10 cellular contexts compared by ENCODE assay signal in the genomic region with DNA sequence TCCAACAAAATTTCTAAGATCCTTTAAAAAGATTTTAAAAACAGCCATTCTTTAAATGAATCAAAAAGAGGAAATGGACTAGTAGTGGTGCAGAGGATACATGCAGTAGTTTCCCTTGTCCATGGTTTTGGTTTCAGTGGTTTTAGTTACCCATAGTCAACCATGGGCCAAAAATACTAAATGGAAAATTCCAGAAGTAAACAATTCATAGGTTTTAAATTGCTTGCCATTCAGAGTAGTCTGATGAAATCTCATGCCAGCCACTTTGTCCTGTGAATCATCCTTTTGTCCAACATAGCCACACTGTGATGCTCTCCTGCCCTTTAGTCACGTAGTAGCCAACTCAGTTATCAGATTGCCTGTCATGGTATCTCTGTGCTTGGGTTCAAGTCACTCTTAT.
DNase-seq lines count a peak whose midpoint lies in the region; ATAC-seq and FAIRE-seq lines count a peak whose summit lies in the region.
"Had no signal": no experiment of that assay in that cellular context is flagged by ENCODE, and none has a peak within 500 bp of the region (broad histone marks: within the 10 kb centered on the region; RNA-seq: fewer than 3 reads in every experiment).

No MANE protein-coding gene starts in this region.

- no peak overlapping the region for H3K23ac ChIP-seq in neuronal stem cell (ENCODE audit: low read depth, low read length, poor library complexity)

- no peak overlapping the region for H3K18ac ChIP-seq in neuronal stem cell (ENCODE audit: low read length)

- no CpG with 5 or more reads among the region's 1 CpG for WGBS in neuronal stem cell (ENCODE audit: extremely low coverage in 2 of 2, insufficient read length in 2 of 2, insufficient replicate concordance in 1 of 2), 2 donors

- H2BK120ac ChIP-seq in neuronal stem cell (ENCODE audit: low read depth, low read length): no peak overlapping the region

- no peak overlapping the region for H3K4ac ChIP-seq in neuronal stem cell (ENCODE audit: low read length)

- DNase-seq in RCC 7860 (ENCODE audit: low spot score): peak; percentile 77
- DNase-seq in neuronal stem cell (ENCODE audit: low spot score): no peak
- DNase-seq in activated CD4-positive, alpha-beta T cell treated with anti-CD3 and anti-CD28 coated beads for 1 hour: no peak
- DNase-seq in NCI-H1694 treated with DMSO at 0.1 percent for 48 hours (lab: John Stamatoyannopoulos, UW): no peak
- no peak for DNase-seq in NCI-H2196 treated with DMSO at 0.1 percent for 48 hours (lab: John Stamatoyannopoulos, UW; ENCODE audit: unreplicated experiment)
- DNase-seq: activated CD4-positive, alpha-beta T cell treated with anti-CD3 and anti-CD28 coated beads, Interleukin-2, amount 10 ng/mL, durations not matched to agents 7 days and 5 days; NCI-H82 had no signal

- peak; percentile 90 for FAIRE-seq in RCC 7860 (lab: Jason Lieb, UNC)

- H3K27me3 ChIP-seq in neuronal stem cell (ENCODE audit: control insufficient read depth in 3 of 3, insufficient read depth in 3 of 3, low read depth in 1 of 3, low read length in 3 of 3): no peaks in the 10 kb centered on the region
- H3K27me3 ChIP-seq: ascending aorta had no signal

- H2AK5ac ChIP-seq in neuronal stem cell (ENCODE audit: low read depth, low read length): no peak overlapping the region

- no peak overlapping the region for H3K9ac ChIP-seq in neuronal stem cell (ENCODE audit: low read depth, low read length, poor library complexity)

- no peak overlapping the region for H3K14ac ChIP-seq in neuronal stem cell (ENCODE audit: low read length)

- H3K9me3 ChIP-seq in neuronal stem cell (replicated peaks in 1 of 2; ENCODE audit: control insufficient read depth in 2 of 2, insufficient read depth in 1 of 2, low read depth in 1 of 2, low read length in 2 of 2): no peaks in the 10 kb centered on the region
- H3K9me3 ChIP-seq: ascending aorta had no signal

- no peak overlapping the region for H2BK12ac ChIP-seq in neuronal stem cell (ENCODE audit: low read length)

- H3K27ac ChIP-seq in neuronal stem cell (replicated peaks; ENCODE audit: low read length): no peak overlapping the region
- H3K27ac ChIP-seq: ascending aorta had no signal

- no peak overlapping the region for H3K4me3 ChIP-seq in neuronal stem cell (ENCODE audit: low read length in 2 of 2)
- H3K4me3 ChIP-seq: ascending aorta had no signal

- H2BK5ac ChIP-seq in neuronal stem cell (ENCODE audit: low read length): no peak overlapping the region

- H2BK15ac ChIP-seq in neuronal stem cell (ENCODE audit: low read length): no peak overlapping the region

- H4K8ac ChIP-seq in neuronal stem cell (ENCODE audit: low read depth, low read length): no peak overlapping the region

- peaks cover 0 to 8% of the 10 kb centered on the region in 2 donors for H3K4me1 ChIP-seq in neuronal stem cell (ENCODE audit: control insufficient read depth in 2 of 2, insufficient read depth in 1 of 2, low read depth in 1 of 2, low read length in 2 of 2)
- H3K4me1 ChIP-seq: ascending aorta had no signal

- H4K91ac ChIP-seq in neuronal stem cell (ENCODE audit: low read depth, low read length, poor library complexity): no peak overlapping the region

- H3K36me3 ChIP-seq in neuronal stem cell (replicated peaks in 1 of 2; ENCODE audit: control insufficient read depth in 2 of 2, insufficient read depth in 2 of 2, low read length in 2 of 2): no peaks in the 10 kb centered on the region
- H3K36me3 ChIP-seq: ascending aorta had no signal

- H3K79me1 ChIP-seq in neuronal stem cell (ENCODE audit: low read depth, low read length): no peaks in the 10 kb centered on the region

- H3K4me2 ChIP-seq in neuronal stem cell (ENCODE audit: insufficient read depth, low read length, poor library complexity, severe bottlenecking): no peak overlapping the region

- peak overlapping the region; percentile 41 for H2AFZ ChIP-seq in neuronal stem cell (ENCODE audit: low read length)

- ATAC-seq in GM19452 (IDR thresholded peaks at IDR 0.05; ENCODE audit: unreplicated experiment) (peak; percentile 74), HG03045 (IDR thresholded peaks at IDR 0.05; ENCODE audit: unreplicated experiment) (peak; percentile 61)
